8 cellular contexts compared by ENCODE assay signal in genomic region chr2:241355983-241356870, GRCh38. TPM values are rescaled to one million over a fixed set of nuclear protein-coding genes. Genes with fewer than 3 reads are reported as not detected.
DNase-seq lines count a peak whose midpoint lies in the region; ATAC-seq lines count a peak whose summit lies in the region.

A gene with protein sequence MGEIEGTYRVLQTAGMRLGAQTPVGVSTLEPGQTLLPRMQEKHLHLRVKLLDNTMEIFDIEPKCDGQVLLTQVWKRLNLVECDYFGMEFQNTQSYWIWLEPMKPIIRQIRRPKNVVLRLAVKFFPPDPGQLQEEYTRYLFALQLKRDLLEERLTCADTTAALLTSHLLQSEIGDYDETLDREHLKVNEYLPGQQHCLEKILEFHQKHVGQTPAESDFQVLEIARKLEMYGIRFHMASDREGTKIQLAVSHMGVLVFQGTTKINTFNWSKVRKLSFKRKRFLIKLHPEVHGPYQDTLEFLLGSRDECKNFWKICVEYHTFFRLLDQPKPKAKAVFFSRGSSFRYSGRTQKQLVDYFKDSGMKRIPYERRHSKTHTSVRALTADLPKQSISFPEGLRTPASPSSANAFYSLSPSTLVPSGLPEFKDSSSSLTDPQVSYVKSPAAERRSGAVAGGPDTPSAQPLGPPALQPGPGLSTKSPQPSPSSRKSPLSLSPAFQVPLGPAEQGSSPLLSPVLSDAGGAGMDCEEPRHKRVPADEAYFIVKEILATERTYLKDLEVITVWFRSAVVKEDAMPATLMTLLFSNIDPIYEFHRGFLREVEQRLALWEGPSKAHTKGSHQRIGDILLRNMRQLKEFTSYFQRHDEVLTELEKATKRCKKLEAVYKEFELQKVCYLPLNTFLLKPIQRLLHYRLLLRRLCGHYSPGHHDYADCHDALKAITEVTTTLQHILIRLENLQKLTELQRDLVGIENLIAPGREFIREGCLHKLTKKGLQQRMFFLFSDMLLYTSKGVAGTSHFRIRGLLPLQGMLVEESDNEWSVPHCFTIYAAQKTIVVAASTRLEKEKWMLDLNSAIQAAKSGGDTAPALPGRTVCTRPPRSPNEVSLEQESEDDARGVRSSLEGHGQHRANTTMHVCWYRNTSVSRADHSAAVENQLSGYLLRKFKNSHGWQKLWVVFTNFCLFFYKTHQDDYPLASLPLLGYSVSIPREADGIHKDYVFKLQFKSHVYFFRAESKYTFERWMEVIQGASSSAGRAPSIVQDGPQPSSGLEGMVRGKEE (plus strand): TSS chr2:241356285. CDS start chr2:241373108, 16,823 bp downstream.

- DNase-seq in DMS114 treated with DMSO at 0.1 percent for 48 hours (lab: John Stamatoyannopoulos, UW; ENCODE audit: unreplicated experiment): peak; percentile 90
- DNase-seq in OCI-M1 (lab: John Stamatoyannopoulos, UW): peak; percentile 99
- peak; percentile 95 for DNase-seq in activated T-cell treated with anti-CD3 and anti-CD28 coated beads for 24 hours (ENCODE audit: low read depth)
- peak; percentile 86 for DNase-seq in epidermal melanocyte (ENCODE audit: insufficient read length, low spot score)
- peak; percentile 95 for DNase-seq in middle frontal gyrus (ENCODE audit: extremely low spot score, low spot score)
- peak; percentile 91 to 95 for DNase-seq in stimulated activated CD8-positive, alpha-beta memory T cell treated with anti-CD3 and anti-CD28 coated beads, Interleukin-2, amount 100 ng/mL, for 1 hour (ENCODE audit: low read depth in 2 of 2)

- peaks cover 22 to 37% (median 33%) of the 10 kb centered on the region in 3 donors for H3K4me1 Mint-ChIP-seq in IgD-negative memory B cell

- ATAC-seq in GM21576 (IDR thresholded peaks at IDR 0.05; ENCODE audit: unreplicated experiment): peak; percentile 79

- H3K27me3 Mint-ChIP-seq in IgD-negative memory B cell: peaks cover 2% of the 10 kb centered on the region

- peak within 1 kb of the TSS; percentile 86 to 97 (median 92) for H3K4me3 Mint-ChIP-seq in IgD-negative memory B cell

- peak within 1 kb of the TSS; percentile 83 to 95 (median 89) for H3K27ac Mint-ChIP-seq in IgD-negative memory B cell

- no peaks in the 10 kb centered on the region for H3K36me3 Mint-ChIP-seq in IgD-negative memory B cell

- H3K9me3 Mint-ChIP-seq in IgD-negative memory B cell: no peaks in the 10 kb centered on the region

RNA-seq across cellular contexts. Expression of the gene that starts here (rescaled TPM):
- 21.9 TPM for polyA plus RNA-seq in IgD-negative memory B cell

Comparison
In these comparisons a context has a peak if more than half of its experiments do, and no peak if none do; other contexts are left out.
1. Peak in every context shown above with its lines: DNase-seq and ATAC-seq.